Comparison of ENCODE assay signal across 1 cellular context in the genomic region with DNA sequence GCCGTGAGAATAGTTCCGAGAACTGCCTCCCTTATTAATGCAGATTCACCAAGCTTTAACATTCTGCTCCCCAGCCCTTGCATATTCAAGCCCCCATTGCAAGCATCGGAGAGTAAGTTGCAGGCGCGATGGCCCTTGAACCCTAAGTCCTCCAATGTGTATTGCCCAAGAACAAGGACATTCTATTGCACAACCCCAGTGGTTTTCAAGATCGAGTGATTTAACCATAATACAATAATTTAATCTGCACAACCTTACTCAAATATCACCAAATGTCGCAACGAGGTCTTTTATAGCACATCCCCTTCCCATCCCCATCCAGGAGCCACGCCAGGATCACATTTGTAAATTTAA.
TF ChIP-seq lines count a peak whose summit lies in the region.

No MANE protein-coding gene starts in this region.

TF ChIP-seq in GM12878, 131 proteins besides CTCF, POLR2A, EP300 and RAD21 (continued from another document):
- TF ChIP-seq STAT3 (IDR thresholded peaks at IDR 0.05; ENCODE audit: low read depth, low read length) (no peak), DPF2 (IDR thresholded peaks at IDR 0.05) (no peak), IKZF1 (conservative IDR thresholded peaks at IDR 0.05) (no peak), NRF1 (conservative IDR thresholded peaks at IDR 0.05; ENCODE audit: low read depth, low read length) (no peak), TCF3 (IDR thresholded peaks at IDR 0.05; ENCODE audit: borderline replicate concordance, insufficient read depth, low read depth, low read length) (no peak), CBX3 (IDR thresholded peaks at IDR 0.05; ENCODE audit: borderline replicate concordance, low read depth) (no peak), CHD2 (IDR thresholded peaks at IDR 0.05; ENCODE audit: borderline replicate concordance, low read depth, low read length) (no peak)
- TF ChIP-seq, protein P1, sequence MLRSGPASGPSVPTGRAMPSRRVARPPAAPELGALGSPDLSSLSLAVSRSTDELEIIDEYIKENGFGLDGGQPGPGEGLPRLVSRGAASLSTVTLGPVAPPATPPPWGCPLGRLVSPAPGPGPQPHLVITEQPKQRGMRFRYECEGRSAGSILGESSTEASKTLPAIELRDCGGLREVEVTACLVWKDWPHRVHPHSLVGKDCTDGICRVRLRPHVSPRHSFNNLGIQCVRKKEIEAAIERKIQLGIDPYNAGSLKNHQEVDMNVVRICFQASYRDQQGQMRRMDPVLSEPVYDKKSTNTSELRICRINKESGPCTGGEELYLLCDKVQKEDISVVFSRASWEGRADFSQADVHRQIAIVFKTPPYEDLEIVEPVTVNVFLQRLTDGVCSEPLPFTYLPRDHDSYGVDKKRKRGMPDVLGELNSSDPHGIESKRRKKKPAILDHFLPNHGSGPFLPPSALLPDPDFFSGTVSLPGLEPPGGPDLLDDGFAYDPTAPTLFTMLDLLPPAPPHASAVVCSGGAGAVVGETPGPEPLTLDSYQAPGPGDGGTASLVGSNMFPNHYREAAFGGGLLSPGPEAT (IDR thresholded peaks at IDR 0.05; ENCODE audit: low read depth): no peak
- TF ChIP-seq, protein P2, sequence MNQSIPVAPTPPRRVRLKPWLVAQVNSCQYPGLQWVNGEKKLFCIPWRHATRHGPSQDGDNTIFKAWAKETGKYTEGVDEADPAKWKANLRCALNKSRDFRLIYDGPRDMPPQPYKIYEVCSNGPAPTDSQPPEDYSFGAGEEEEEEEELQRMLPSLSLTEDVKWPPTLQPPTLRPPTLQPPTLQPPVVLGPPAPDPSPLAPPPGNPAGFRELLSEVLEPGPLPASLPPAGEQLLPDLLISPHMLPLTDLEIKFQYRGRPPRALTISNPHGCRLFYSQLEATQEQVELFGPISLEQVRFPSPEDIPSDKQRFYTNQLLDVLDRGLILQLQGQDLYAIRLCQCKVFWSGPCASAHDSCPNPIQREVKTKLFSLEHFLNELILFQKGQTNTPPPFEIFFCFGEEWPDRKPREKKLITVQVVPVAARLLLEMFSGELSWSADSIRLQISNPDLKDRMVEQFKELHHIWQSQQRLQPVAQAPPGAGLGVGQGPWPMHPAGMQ (IDR thresholded peaks at IDR 0.05; ENCODE audit: borderline replicate concordance): no peak
TF ChIP-seq in GM12878: peak in this region for 0.
